Comparison of ENCODE assay signal across 16 cellular contexts in genomic region chr12:112350593-112351592, GRCh38. TPM values are rescaled to one million over a fixed set of nuclear protein-coding genes. Genes with fewer than 3 reads are reported as not detected.
DNase-seq lines count a peak whose midpoint lies in the region; TF ChIP-seq lines count a peak whose summit lies in the region.
"Had no signal": no experiment of that assay in that cellular context is flagged by ENCODE, and none has a peak within 500 bp of the region (broad histone marks: within the 10 kb centered on the region; RNA-seq: fewer than 3 reads in every experiment).

No MANE protein-coding gene starts in this region.

- 48 to 62% methylated on average over 3 of the region's 3 CpGs for WGBS in esophagus, 2 donors

- peaks cover 0 to 3% of the 10 kb centered on the region in 2 donors for H3K4me1 ChIP-seq in esophagus (ENCODE audit: control insufficient read depth in 2 of 2, insufficient read depth in 2 of 2, low read length in 1 of 2)
- H3K4me1 ChIP-seq: right lobe of liver had no signal

- H3K9me3 ChIP-seq in esophagus (ENCODE audit: control insufficient read depth in 2 of 2, insufficient read depth in 1 of 2, low read depth in 1 of 2, low read length in 1 of 2): no peaks in the 10 kb centered on the region
- H3K9me3 ChIP-seq: right lobe of liver, stomach had no signal

- peak overlapping the region; percentile 17 to 68 for H3K27ac ChIP-seq in esophagus (ENCODE audit: low read depth in 2 of 2, low read length in 1 of 2)
- H3K27ac ChIP-seq: heart right ventricle, right lobe of liver, stomach had no signal

- no peaks in the 10 kb centered on the region for H3K36me3 ChIP-seq in esophagus (ENCODE audit: control insufficient read depth in 2 of 2, insufficient read depth in 2 of 2, low read length in 1 of 2)
- H3K36me3 ChIP-seq: heart right ventricle, right lobe of liver, stomach had no signal

- DNase-seq in GF-D8 (lab: John Stamatoyannopoulos, UW): peak; percentile 4
- peak; percentile 29 for DNase-seq in NCI-H69 (lab: John Stamatoyannopoulos, UW)
- no peak for DNase-seq in osteocyte (ENCODE audit: extremely low spot score, unreplicated experiment)
- DNase-seq in H4 (ENCODE audit: low spot score): no peak
- no peak for DNase-seq in stimulated activated naive CD4-positive, alpha-beta T cell treated with Interleukin-2 at 50 U/mL for 16 hours (lab: John Stamatoyannopoulos, UW)
- DNase-seq in dedifferentiated amniotic fluid mesenchymal stem cell (ENCODE audit: extremely low spot score): no peak
- no peak for DNase-seq in NCI-H226
- DNase-seq: activated CD4-positive, alpha-beta T cell treated with anti-CD3 and anti-CD28 coated beads, Interleukin-2, amount 10 ng/mL, durations not matched to agents 7 days and 5 days; CD4-positive, alpha-beta T cell; effector CD4-positive, alpha-beta T cell; heart right ventricle; naive thymus-derived CD8-positive, alpha-beta T cell; right lobe of liver; stomach had no signal

- no peak for TF ChIP-seq CTCF in osteocyte (IDR thresholded peaks at IDR 0.05)

- H3K9me3 Mint-ChIP-seq in osteocyte (ENCODE audit: unreplicated experiment): no peaks in the 10 kb centered on the region
- H3K9me3 Mint-ChIP-seq: CD4-positive, alpha-beta T cell; naive thymus-derived CD8-positive, alpha-beta T cell; T-helper 1 cell treated with Interleukin-12 subunit alpha and Interleukin-12 subunit beta and Interleukin-4 antibody, amounts not matched to agents 30 μg/mL and 1 μg/mL, for 36 hours had no signal

- no peaks in the 10 kb centered on the region for H3K27me3 ChIP-seq in esophagus (ENCODE audit: control insufficient read depth in 1 of 2, insufficient read depth in 2 of 2, low read length in 2 of 2)
- H3K27me3 ChIP-seq: heart right ventricle, right lobe of liver, stomach had no signal

- H3K36me3 Mint-ChIP-seq in osteocyte (ENCODE audit: unreplicated experiment): no peaks in the 10 kb centered on the region

- peaks cover 52% of the 10 kb centered on the region for H3K4me1 Mint-ChIP-seq in osteocyte (ENCODE audit: unreplicated experiment)

- H3K4me3 Mint-ChIP-seq in osteocyte (ENCODE audit: unreplicated experiment): no peak overlapping the region
- H3K4me3 Mint-ChIP-seq: activated CD4-positive, alpha-beta T cell treated with anti-CD3 and anti-CD28 coated beads, Interleukin-2, amount 10 ng/mL, durations not matched to agents 7 days and 5 days; CD4-positive, alpha-beta T cell; naive thymus-derived CD8-positive, alpha-beta T cell; T-helper 1 cell treated with Interleukin-12 subunit alpha and Interleukin-12 subunit beta and Interleukin-4 antibody, amounts not matched to agents 30 μg/mL and 1 μg/mL, for 36 hours had no signal

- no peaks in the 10 kb centered on the region for H3K27me3 Mint-ChIP-seq in osteocyte (ENCODE audit: unreplicated experiment)
- H3K27me3 Mint-ChIP-seq: activated CD4-positive, alpha-beta T cell treated with anti-CD3 and anti-CD28 coated beads, Interleukin-2, amount 10 ng/mL, durations not matched to agents 7 days and 5 days; CD4-positive, alpha-beta T cell; naive thymus-derived CD8-positive, alpha-beta T cell had no signal

- peak overlapping the region; percentile 31 for H3K27ac Mint-ChIP-seq in osteocyte (ENCODE audit: unreplicated experiment)
- H3K27ac Mint-ChIP-seq: activated CD4-positive, alpha-beta T cell treated with anti-CD3 and anti-CD28 coated beads, Interleukin-2, amount 10 ng/mL, durations not matched to agents 7 days and 5 days; CD4-positive, alpha-beta T cell; T-helper 1 cell treated with Interleukin-12 subunit alpha and Interleukin-12 subunit beta and Interleukin-4 antibody, amounts not matched to agents 30 μg/mL and 1 μg/mL, for 36 hours had no signal

- H3K4me3 ChIP-seq in esophagus (ENCODE audit: low read depth in 1 of 2, low read length in 2 of 2): no peak overlapping the region
- H3K4me3 ChIP-seq: heart right ventricle, right lobe of liver, stomach had no signal

RNA-seq across cellular contexts. Expression of gene HECTD4, which starts 31.3 kb away (rescaled TPM):
- polyA plus RNA-seq in esophagus: 10 to 100 TPM; 10.7 to 29.0 TPM
- total RNA-seq in osteocyte: 62.6 and 63.3 TPM in 2 replicates
- total RNA-seq in H4 (2014; rRNA removed; shearing (Covaris generic)): 3.6 and 4.0 TPM in 2 replicates

RNA-seq across cellular contexts. Expression of gene RPL6, which starts 58.5 kb away (rescaled TPM):
- polyA plus RNA-seq in esophagus: 1,000 to 10,000 TPM; 2,146 to 2,199 TPM
- 1,250 and 1,279 TPM in 2 replicates for total RNA-seq in osteocyte
- total RNA-seq in H4 (2014; rRNA removed; shearing (Covaris generic)): 2,241 and 2,331 TPM in 2 replicates

Comparison
In these comparisons a context has a peak if more than half of its experiments do, and no peak if none do; other contexts are left out.
1. DNase-seq: peak in GF-D8 (single experiment) and NCI-H69 (single experiment); none in osteocyte (single experiment), H4 (single experiment), stimulated activated naive CD4-positive, alpha-beta T cell treated with Interleukin-2 at 50 U/mL for 16 hours (single experiment), dedifferentiated amniotic fluid mesenchymal stem cell (single experiment) and NCI-H226 (single experiment).
2. RNA of gene HECTD4, which starts 31.3 kb away (total RNA-seq): 62.6 to 63.3 TPM in osteocyte; 3.6 to 4.0 TPM in H4; every median in the first group is over 10 times any median in the second.